8 cellular contexts compared by ENCODE assay signal in the genomic region with DNA sequence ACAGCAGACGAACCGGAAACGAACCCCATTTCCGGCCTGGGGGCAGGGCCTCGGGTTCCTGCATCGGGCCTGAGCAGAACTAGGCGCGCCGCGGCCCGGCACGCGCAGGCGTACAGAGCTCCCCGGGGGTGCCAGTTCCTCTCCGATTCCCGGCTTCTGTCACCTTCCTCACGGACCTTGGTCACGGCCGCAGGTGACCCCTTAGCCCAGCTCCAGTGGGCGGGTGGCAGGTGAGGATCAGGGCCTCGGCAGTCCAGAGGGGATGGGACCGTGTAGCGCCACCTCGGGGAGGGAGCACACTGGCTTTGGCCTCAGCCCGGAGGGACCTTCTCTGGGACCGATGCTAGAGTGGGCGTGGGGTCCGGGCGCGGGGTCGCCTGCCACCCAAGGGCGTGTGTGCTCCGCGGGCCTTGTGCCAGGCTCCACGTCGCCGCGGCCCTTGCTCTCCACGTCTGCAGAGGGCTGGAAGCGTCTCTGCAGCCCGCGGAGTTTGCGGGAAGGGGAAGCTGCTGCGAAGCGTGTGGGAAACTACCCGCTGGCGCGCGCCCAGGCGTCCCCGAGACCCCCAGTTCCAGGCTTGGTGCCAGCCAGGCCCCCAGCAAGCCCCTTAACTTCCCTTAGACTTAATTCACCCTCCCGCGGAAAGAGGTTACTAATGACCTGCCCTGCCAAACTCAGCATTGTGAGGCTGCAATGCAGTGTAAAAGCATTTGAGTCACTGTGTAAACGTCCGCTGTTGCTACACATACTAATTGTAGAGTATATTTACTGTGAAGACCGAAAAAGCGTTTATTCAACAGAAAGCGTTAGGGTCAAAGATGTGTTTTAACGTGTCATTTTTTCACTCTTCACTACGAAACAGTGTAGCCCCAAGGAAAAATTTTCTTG. TPM values are rescaled to one million over a fixed set of nuclear protein-coding genes. Genes with fewer than 3 reads are reported as not detected.
DNase-seq lines count a peak whose midpoint lies in the region; ATAC-seq and TF ChIP-seq lines count a peak whose summit lies in the region.

TRAPPC12 (plus strand) TSS at position 48 of the 888 bp plus-strand sequence. CDS start 7,930 bp downstream, outside the sequence.

- peaks cover 35% of the 10 kb centered on the region for H3K79me2 ChIP-seq in fibroblast of lung (ENCODE audit: control insufficient read depth, insufficient read depth, low read length)

- H4K20me1 ChIP-seq in fibroblast of lung (ENCODE audit: control insufficient read depth, extremely low read depth, insufficient read depth, low read length) = no peaks in the 10 kb centered on the region

- no peaks in the 10 kb centered on the region for H3K27me3 Mint-ChIP-seq in activated T-helper 1 cell treated with anti-CD3 and anti-CD28 coated beads, Interleukin-12 subunit alpha, Interleukin-12 subunit beta, Interleukin-2, Interleukin-4 antibody, amounts not matched to agents 30 ng/mL and 10 ng/mL and 1 ng/mL, durations not matched to agents 14 hours and 24 hours and 36 hours (ENCODE audit: insufficient read depth)
- H3K27me3 Mint-ChIP-seq in naive thymus-derived CD8-positive, alpha-beta T cell = no peaks in the 10 kb centered on the region

- peak within 1 kb of the TSS; percentile 98 for H3K27ac Mint-ChIP-seq in activated T-helper 1 cell treated with anti-CD3 and anti-CD28 coated beads, Interleukin-12 subunit alpha, Interleukin-12 subunit beta, Interleukin-2, Interleukin-4 antibody, amounts not matched to agents 30 ng/mL and 10 ng/mL and 1 ng/mL, durations not matched to agents 14 hours and 24 hours and 36 hours
- H3K27ac Mint-ChIP-seq in naive thymus-derived CD8-positive, alpha-beta T cell = peak within 1 kb of the TSS; percentile 95 to 99 (median 98)

- POLR2A ChIA-PET in naive thymus-derived CD8-positive, alpha-beta T cell (lab: Charles Lee) = interaction anchor here (0.9 to 2.9 kb wide), 6 partner anchors 137 to 273 kb away, joined by 3 to 17 read pairs (median 6); partner anchors contain the start of genes ADI1, RNASEH1 and RPS7

- intact Hi-C loops in activated T-helper 1 cell treated with anti-CD3 and anti-CD28 coated beads, Interleukin-12 subunit alpha, Interleukin-12 subunit beta, Interleukin-2, Interleukin-4 antibody, amounts not matched to agents 30 ng/mL and 10 ng/mL and 1 ng/mL, durations not matched to agents 14 hours and 24 hours and 36 hours (cut with micrococcal nuclease) = loop anchor here (1.0 to 5.0 kb wide), 3 partner anchors 143 to 227 kb away; no protein-coding TSS in a partner anchor

- H3K4me3 Mint-ChIP-seq in activated T-helper 1 cell treated with anti-CD3 and anti-CD28 coated beads, Interleukin-12 subunit alpha, Interleukin-12 subunit beta, Interleukin-2, Interleukin-4 antibody, amounts not matched to agents 30 ng/mL and 10 ng/mL and 1 ng/mL, durations not matched to agents 14 hours and 24 hours and 36 hours = peak within 1 kb of the TSS; percentile 99
- H3K4me3 Mint-ChIP-seq in naive thymus-derived CD8-positive, alpha-beta T cell = peak within 1 kb of the TSS; percentile 92 to 99 (median 97)

- peak; percentile 76 for ATAC-seq in GM21515 (IDR thresholded peaks at IDR 0.05; ENCODE audit: unreplicated experiment)
- ATAC-seq in naive thymus-derived CD8-positive, alpha-beta T cell = peak; percentile 74 to 81

- peak; percentile 95 for DNase-seq in DMS53 (lab: John Stamatoyannopoulos, UW)
- DNase-seq in HuH-7.5 (ENCODE audit: low spot score) = peak; percentile 81
- peak; percentile 92 for DNase-seq in RKO (ENCODE audit: low spot score)
- peak; percentile 91 for DNase-seq in activated T-helper 1 cell treated with anti-CD3 and anti-CD28 coated beads, Interleukin-12 subunit alpha, Interleukin-12 subunit beta, Interleukin-2, Interleukin-4 antibody, amounts not matched to agents 30 ng/mL and 10 ng/mL and 1 ng/mL, durations not matched to agents 14 hours and 24 hours and 36 hours (ENCODE audit: low spot score)
- peak; percentile 87 for DNase-seq in fibroblast of lung (ENCODE audit: low read depth in 2 of 2)
- peak; percentile 87 to 95 (median 92) for DNase-seq in naive thymus-derived CD8-positive, alpha-beta T cell
- DNase-seq in stimulated activated naive CD4-positive, alpha-beta T cell treated with Interleukin-2 at 50 U/mL for 16 hours (lab: John Stamatoyannopoulos, UW) = peak; percentile 90

- peaks cover 48% of the 10 kb centered on the region for H3K4me1 Mint-ChIP-seq in activated T-helper 1 cell treated with anti-CD3 and anti-CD28 coated beads, Interleukin-12 subunit alpha, Interleukin-12 subunit beta, Interleukin-2, Interleukin-4 antibody, amounts not matched to agents 30 ng/mL and 10 ng/mL and 1 ng/mL, durations not matched to agents 14 hours and 24 hours and 36 hours (ENCODE audit: low read depth)
- H3K4me1 Mint-ChIP-seq in naive thymus-derived CD8-positive, alpha-beta T cell = peaks cover 18 to 71% (median 57%) of the 10 kb centered on the region in 4 donors

- no peaks in the 10 kb centered on the region for H3K27me3 ChIP-seq in fibroblast of lung (ENCODE audit: control insufficient read depth, insufficient read depth, low read length)

- peak within 1 kb of the TSS; percentile 96 for H3K4me2 ChIP-seq in fibroblast of lung (ENCODE audit: extremely low read depth, insufficient read depth, low read length)

- H3K9me3 ChIP-seq in fibroblast of lung (ENCODE audit: control insufficient read depth, insufficient read depth, low read depth, low read length) = no peaks in the 10 kb centered on the region

- peak within 1 kb of the TSS; percentile 89 to 99 (median 94) for H3K4me3 ChIP-seq in fibroblast of lung (replicated peaks in 1 of 4; ENCODE audit: control extremely low read depth in 1 of 4, insufficient read depth in 1 of 4, low read depth in 3 of 4, low read length in 4 of 4)

- H3K27ac ChIP-seq in fibroblast of lung (ENCODE audit: insufficient read depth, low read length) = peak within 1 kb of the TSS; percentile 98

- no peaks in the 10 kb centered on the region for H3K9me3 Mint-ChIP-seq in activated T-helper 1 cell treated with anti-CD3 and anti-CD28 coated beads, Interleukin-12 subunit alpha, Interleukin-12 subunit beta, Interleukin-2, Interleukin-4 antibody, amounts not matched to agents 30 ng/mL and 10 ng/mL and 1 ng/mL, durations not matched to agents 14 hours and 24 hours and 36 hours
- peaks cover 0 to 4% (median 0%) of the 10 kb centered on the region in 9 donors for H3K9me3 Mint-ChIP-seq in naive thymus-derived CD8-positive, alpha-beta T cell

- H3K36me3 Mint-ChIP-seq in activated T-helper 1 cell treated with anti-CD3 and anti-CD28 coated beads, Interleukin-12 subunit alpha, Interleukin-12 subunit beta, Interleukin-2, Interleukin-4 antibody, amounts not matched to agents 30 ng/mL and 10 ng/mL and 1 ng/mL, durations not matched to agents 14 hours and 24 hours and 36 hours (ENCODE audit: low read depth) = peaks cover 20% of the 10 kb centered on the region
- peaks cover 0 to 26% (median 0%) of the 10 kb centered on the region in 3 donors for H3K36me3 Mint-ChIP-seq in naive thymus-derived CD8-positive, alpha-beta T cell

- H3K36me3 ChIP-seq in fibroblast of lung (ENCODE audit: control insufficient read depth, insufficient read depth, low read length) = peaks cover 2% of the 10 kb centered on the region

- peak within 1 kb of the TSS; percentile 99 for H3K9ac ChIP-seq in fibroblast of lung (ENCODE audit: insufficient read depth, low read length)

- peaks cover 11% of the 10 kb centered on the region for H3K4me1 ChIP-seq in fibroblast of lung (ENCODE audit: control insufficient read depth, extremely low read depth, insufficient read depth, low read length)

- H2AFZ ChIP-seq in fibroblast of lung (ENCODE audit: low read length) = peak within 1 kb of the TSS; percentile 93

- peak; percentile 45 to 46 for TF ChIP-seq CTCF in fibroblast of lung (conservative IDR thresholded peaks at IDR 0.05 in 1 of 2, IDR thresholded peaks at IDR 0.05 in 1 of 2; ENCODE audit: low read depth in 1 of 2, low read length in 2 of 2)

RNA-seq across cellular contexts. Expression of gene TRAPPC12, which starts in this region (rescaled TPM):
- 87.3 and 101 TPM in 2 replicates for total RNA-seq in activated T-helper 1 cell treated with anti-CD3 and anti-CD28 coated beads, Interleukin-12 subunit alpha, Interleukin-12 subunit beta, Interleukin-2, Interleukin-4 antibody, amounts not matched to agents 30 ng/mL and 10 ng/mL and 1 ng/mL, durations not matched to agents 14 hours and 24 hours and 36 hours
- 49.1 and 53.2 TPM in 2 replicates for total RNA-seq in fibroblast of lung
- polyA plus RNA-seq in fibroblast of lung = 33.7 and 52.0 TPM in 2 replicates
- polyA plus RNA-seq in fibroblast of lung (2012) = 61.6 and 74.5 TPM in 2 replicates
- polyA minus RNA-seq in fibroblast of lung (ENCODE audit: low replicate concordance) = 150 and 207 TPM in 2 replicates
- 100 to 1,000 TPM; 150 to 162 TPM for total RNA-seq in naive thymus-derived CD8-positive, alpha-beta T cell
- 10 to 100 TPM; 23.8 to 44.0 (median 34.0) TPM for polyA plus RNA-seq in naive thymus-derived CD8-positive, alpha-beta T cell

Comparison
In these comparisons a context has a peak if more than half of its experiments do, and no peak if none do; other contexts are left out.
1. Peak in every context shown above with its lines: DNase-seq, ATAC-seq, H3K4me3 ChIP-seq and H3K27ac ChIP-seq.